ENCODE assay signal across 10 cellular contexts in the genomic region with DNA sequence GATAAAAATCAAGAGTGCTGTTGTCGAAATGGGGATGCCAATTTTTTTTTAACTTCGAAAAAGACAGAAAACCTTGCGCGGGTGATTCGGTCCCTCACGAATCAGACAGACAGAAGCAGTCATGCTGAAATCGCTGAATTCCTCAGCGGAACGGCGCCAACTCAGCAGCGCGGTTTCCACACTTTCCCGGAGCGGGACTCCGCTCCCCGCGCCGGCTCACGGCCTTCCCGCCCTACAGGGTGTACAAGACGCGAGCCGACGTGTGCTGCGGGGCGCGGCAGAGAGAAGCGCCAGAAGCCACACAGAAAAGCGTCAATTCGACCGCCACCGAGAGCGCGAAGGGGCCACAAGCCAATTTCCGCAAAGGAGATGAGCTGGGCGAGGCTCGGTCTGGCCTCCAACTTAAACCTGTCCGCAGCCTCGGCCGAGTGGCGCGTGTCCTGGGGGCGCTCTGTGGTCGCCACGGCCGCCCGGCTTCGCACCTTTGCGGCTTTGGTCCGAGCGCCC. TPM values are rescaled to one million over a fixed set of nuclear protein-coding genes. Genes with fewer than 3 reads are reported as not detected.
A peak's percentile ranks its signal among the peaks of the same experiment; 100 is the strongest.
DNase-seq lines count a peak whose midpoint lies in the region; ATAC-seq and TF ChIP-seq lines count a peak whose summit lies in the region.
"Had no signal": no experiment of that assay in that cellular context is flagged by ENCODE, and none has a peak within 500 bp of the region (broad histone marks: within the 10 kb centered on the region; RNA-seq: fewer than 3 reads in every experiment).

No MANE protein-coding gene starts in this region.

- peak overlapping the region; percentile 86 for H3K4me2 ChIP-seq in smooth muscle cell

- no peaks in the 10 kb centered on the region for H3K36me3 ChIP-seq in smooth muscle cell (ENCODE audit: low read depth)

- H3K36me3 Mint-ChIP-seq in activated CD4-positive, alpha-beta T cell treated with anti-CD3 and anti-CD28 coated beads, Interleukin-2, amount 10 ng/mL, durations not matched to agents 7 days and 5 days (ENCODE audit: low read depth) = no peaks in the 10 kb centered on the region

- DNase-seq in activated CD4-positive, alpha-beta T cell treated with anti-CD3 and anti-CD28 coated beads, Interleukin-2, amount 10 ng/mL, durations not matched to agents 7 days and 5 days = peak; percentile 6
- DNase-seq in left cardiac atrium = peak; percentile 26
- no peak for DNase-seq in smooth muscle cell (lab: John Stamatoyannopoulos, UW; ENCODE audit: unreplicated experiment)

- H3K27me3 ChIP-seq in smooth muscle cell (ENCODE audit: low read depth) = peaks cover 25% of the 10 kb centered on the region

- no peak overlapping the region for H3K9ac ChIP-seq in smooth muscle cell (ENCODE audit: low read depth)

- ATAC-seq in GM18508 (IDR thresholded peaks at IDR 0.05; ENCODE audit: insufficient read depth, unreplicated experiment) (peak; percentile 8), HG02970 (IDR thresholded peaks at IDR 0.05; ENCODE audit: low FRiP score, unreplicated experiment) (peak; percentile 23), left cardiac atrium (peak; percentile 45), HG02798 (IDR thresholded peaks at IDR 0.05; ENCODE audit: poor library complexity, unreplicated experiment) (no peak), GM18517 (IDR thresholded peaks at IDR 0.05; ENCODE audit: unreplicated experiment) (no peak), GM21576 (IDR thresholded peaks at IDR 0.05; ENCODE audit: unreplicated experiment) (no peak)

- 50% methylated on average over 51 of the region's 51 CpGs for WGBS in smooth muscle cell (ENCODE audit: low lambda C conversion rate)

- POLR2A ChIA-PET in activated CD4-positive, alpha-beta T cell treated with anti-CD3 and anti-CD28 coated beads, Interleukin-2, amount 10 ng/mL, durations not matched to agents 7 days and 5 days (lab: Charles Lee) = no interaction called here

- TF ChIP-seq CTCF in smooth muscle cell (IDR thresholded peaks at IDR 0.05; ENCODE audit: borderline replicate concordance, insufficient read depth, poor library complexity, severe bottlenecking) = no peak

- no peaks in the 10 kb centered on the region for H3F3A ChIP-seq in smooth muscle cell (ENCODE audit: low read depth)

- H3K4me3 Mint-ChIP-seq in activated CD4-positive, alpha-beta T cell treated with anti-CD3 and anti-CD28 coated beads, Interleukin-2, amount 10 ng/mL, durations not matched to agents 7 days and 5 days = peak overlapping the region; percentile 83

- no peaks in the 10 kb centered on the region for H3K9me3 Mint-ChIP-seq in activated CD4-positive, alpha-beta T cell treated with anti-CD3 and anti-CD28 coated beads, Interleukin-2, amount 10 ng/mL, durations not matched to agents 7 days and 5 days

- peak overlapping the region; percentile 70 for H2AFZ ChIP-seq in smooth muscle cell (ENCODE audit: low read depth)

- H3K27ac ChIP-seq in smooth muscle cell (ENCODE audit: low read depth) = no peak overlapping the region

- H4K20me1 ChIP-seq in smooth muscle cell (ENCODE audit: low read depth) = no peaks in the 10 kb centered on the region

- no peaks in the 10 kb centered on the region for H3K4me1 ChIP-seq in smooth muscle cell (ENCODE audit: low read depth)

- H3K27me3 Mint-ChIP-seq in activated CD4-positive, alpha-beta T cell treated with anti-CD3 and anti-CD28 coated beads, Interleukin-2, amount 10 ng/mL, durations not matched to agents 7 days and 5 days = peaks cover 20% of the 10 kb centered on the region

- CTCF ChIA-PET in activated CD4-positive, alpha-beta T cell treated with anti-CD3 and anti-CD28 coated beads, Interleukin-2, amount 10 ng/mL, durations not matched to agents 7 days and 5 days (lab: Charles Lee) = no interaction called here

- H3K9me3 ChIP-seq in smooth muscle cell (replicated peaks; ENCODE audit: low read depth) = no peaks in the 10 kb centered on the region

- intact Hi-C loops in left cardiac atrium (cut with DNase I) = no loop called here

- no peaks in the 10 kb centered on the region for H3K79me2 ChIP-seq in smooth muscle cell (ENCODE audit: low read depth)

- H3K4me3 ChIP-seq in smooth muscle cell = peak overlapping the region; percentile 47

- peaks cover 9% of the 10 kb centered on the region for H3K4me1 Mint-ChIP-seq in activated CD4-positive, alpha-beta T cell treated with anti-CD3 and anti-CD28 coated beads, Interleukin-2, amount 10 ng/mL, durations not matched to agents 7 days and 5 days

- H3K27ac Mint-ChIP-seq in activated CD4-positive, alpha-beta T cell treated with anti-CD3 and anti-CD28 coated beads, Interleukin-2, amount 10 ng/mL, durations not matched to agents 7 days and 5 days = peak overlapping the region; percentile 25

RNA-seq across cellular contexts. Expression of gene NEXMIF, which starts 1.3 kb away (rescaled TPM):
- total RNA-seq in activated CD4-positive, alpha-beta T cell treated with anti-CD3 and anti-CD28 coated beads, Interleukin-2, amount 10 ng/mL, durations not matched to agents 7 days and 5 days = under 1 TPM; 0.52 to 0.56 TPM
- under 1 TPM; 0.24 to 0.32 TPM for total RNA-seq in left cardiac atrium
- 0.27 and 0.67 TPM in 2 replicates for total RNA-seq in smooth muscle cell
- not detected in 2 replicates for polyA plus RNA-seq in smooth muscle cell
- total RNA-seq: myocyte, RPMI7951 had no signal

Comparison
In these comparisons a context has a peak if more than half of its experiments do, and no peak if none do; other contexts are left out.
1. ATAC-seq: peak in GM18508 (single experiment), HG02970 (single experiment) and left cardiac atrium (2 of 2); none in HG02798 (single experiment), GM18517 (single experiment) and GM21576 (single experiment).